In the genomic region with DNA sequence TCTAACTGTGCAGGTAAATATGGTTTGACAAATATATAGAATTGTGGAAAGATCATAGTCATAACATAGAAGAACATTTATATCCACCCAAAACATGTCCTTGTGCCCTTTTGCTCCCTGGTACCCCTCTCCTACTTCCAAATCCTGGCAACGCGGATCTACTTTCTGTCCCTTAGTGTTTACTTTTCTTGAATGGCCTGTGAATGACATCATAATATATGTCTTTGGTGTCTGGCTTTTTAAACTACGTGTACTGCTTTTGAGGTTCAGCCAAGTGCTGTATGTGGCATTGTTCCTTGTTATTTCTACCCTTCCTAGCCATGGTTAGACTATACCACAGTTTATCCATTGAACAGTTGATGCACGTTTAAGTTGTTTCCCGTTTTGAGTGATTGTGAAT, we compare ENCODE assay signal across 18 cellular contexts.
DNase-seq lines count a peak whose midpoint lies in the region.
"Had no signal": no experiment of that assay in that cellular context is flagged by ENCODE, and none has a peak within 500 bp of the region (broad histone marks: within the 10 kb centered on the region; RNA-seq: fewer than 3 reads in every experiment).

No MANE protein-coding gene starts in this region.

- peaks cover 7% of the 10 kb centered on the region for H3K36me3 Mint-ChIP-seq in activated naive CD8-positive, alpha-beta T cell treated with anti-CD3 and anti-CD28 coated beads for 36 hours

- no peak overlapping the region for H3K18ac ChIP-seq in mesendoderm (ENCODE audit: low read length)

- H3K27ac Mint-ChIP-seq in activated naive CD8-positive, alpha-beta T cell treated with anti-CD3 and anti-CD28 coated beads for 36 hours, result no peak overlapping the region
- H3K27ac Mint-ChIP-seq: HFFc6 had no signal

- peaks cover 7% of the 10 kb centered on the region for H3K4me1 ChIP-seq in mesendoderm (ENCODE audit: control insufficient read depth, low read depth, low read length)

- H3K4ac ChIP-seq in mesendoderm (ENCODE audit: low read depth, low read length), result no peak overlapping the region

- H3K27me3 ChIP-seq in mesendoderm (ENCODE audit: insufficient read depth, low read length, poor library complexity), result no peaks in the 10 kb centered on the region
- H3K27me3 ChIP-seq: BLaER1 treated with 17β-estradiol and CSF1 and Interleukin-3, amounts not matched to agents 10 nM and 100 nM; MG63 had no signal

- no peaks in the 10 kb centered on the region for H3K27me3 Mint-ChIP-seq in activated naive CD8-positive, alpha-beta T cell treated with anti-CD3 and anti-CD28 coated beads for 36 hours
- H3K27me3 Mint-ChIP-seq: CD8-positive, alpha-beta memory T cell had no signal

- H3K23ac ChIP-seq in mesendoderm (ENCODE audit: low read length), result no peak overlapping the region

- H2BK15ac ChIP-seq in mesendoderm (replicated peaks; ENCODE audit: low read depth), result no peak overlapping the region

- no peak overlapping the region for H3K27ac ChIP-seq in mesendoderm (ENCODE audit: low read depth, low read length)
- H3K27ac ChIP-seq: BLaER1 treated with 17β-estradiol and CSF1 and Interleukin-3, amounts not matched to agents 10 nM and 100 nM; PC-9 had no signal

- no peaks in the 10 kb centered on the region for H3K9me3 Mint-ChIP-seq in activated naive CD8-positive, alpha-beta T cell treated with anti-CD3 and anti-CD28 coated beads for 36 hours
- H3K9me3 Mint-ChIP-seq: CD8-positive, alpha-beta memory T cell; HFFc6 had no signal

- H2AK5ac ChIP-seq in mesendoderm (ENCODE audit: low read length), result no peak overlapping the region

- WGBS in mesendoderm (ENCODE audit: extremely low coverage, insufficient coverage, low lambda C conversion rate), result no CpG with 5 or more reads among the region's 5 CpGs

- no peak overlapping the region for H3K4me3 Mint-ChIP-seq in activated naive CD8-positive, alpha-beta T cell treated with anti-CD3 and anti-CD28 coated beads for 36 hours
- H3K4me3 Mint-ChIP-seq: CD8-positive, alpha-beta memory T cell; HFFc6 had no signal

- in situ Hi-C loops in G401 (cut with HindIII; ENCODE audit: low sequenced_read_pairs), result no loop called here

- H3K4me1 Mint-ChIP-seq in activated naive CD8-positive, alpha-beta T cell treated with anti-CD3 and anti-CD28 coated beads for 36 hours, result peaks cover 23% of the 10 kb centered on the region

- no peak overlapping the region for H2BK5ac ChIP-seq in mesendoderm (ENCODE audit: low read length)

- no peak overlapping the region for H3K9ac ChIP-seq in mesendoderm (ENCODE audit: low read length)
- H3K9ac ChIP-seq: BLaER1 treated with 17β-estradiol and CSF1 and Interleukin-3, amounts not matched to agents 10 nM and 100 nM had no signal

- no peaks in the 10 kb centered on the region for H3K79me2 ChIP-seq in mesendoderm (ENCODE audit: control insufficient read depth, insufficient read depth, low read length)

- H3K56ac ChIP-seq in mesendoderm (ENCODE audit: low read length), result no peak overlapping the region

- no peaks in the 10 kb centered on the region for H3K36me3 ChIP-seq in mesendoderm (ENCODE audit: control insufficient read depth, insufficient read depth, low read length)
- H3K36me3 ChIP-seq: MG63 had no signal

- no peaks in the 10 kb centered on the region for H3K79me1 ChIP-seq in mesendoderm (ENCODE audit: low read length)

- no peak overlapping the region for H3K4me2 ChIP-seq in mesendoderm (ENCODE audit: low read length)
- H3K4me2 ChIP-seq: BLaER1 treated with 17β-estradiol and CSF1 and Interleukin-3, amounts not matched to agents 10 nM and 100 nM; PC-9 had no signal

- H4K8ac ChIP-seq in mesendoderm (ENCODE audit: low read depth, low read length), result peak overlapping the region; percentile 39

- no peak overlapping the region for H2BK120ac ChIP-seq in mesendoderm (ENCODE audit: low read depth, low read length)

- DNase-seq in NCI-H510A treated with DMSO at 0.1 percent for 48 hours (lab: John Stamatoyannopoulos, UW) (peak; percentile 11), NCI-H510A (lab: John Stamatoyannopoulos, UW) (no peak), NCI-H1092 treated with DMSO at 0.1 percent for 48 hours (lab: John Stamatoyannopoulos, UW) (peak; percentile 60), SHP77 treated with DMSO at 0.1 percent for 48 hours (lab: John Stamatoyannopoulos, UW) (peak; percentile 75), mesendoderm (no peak), G401 (ENCODE audit: low spot score) (no peak)
- DNase-seq in activated naive CD8-positive, alpha-beta T cell treated with anti-CD3 and anti-CD28 coated beads for 36 hours, result no peak
- DNase-seq in activated effector memory CD4-positive, alpha-beta T cell treated with Interleukin-2 at 50 U/mL for 16 hours, result no peak
- DNase-seq: CD8-positive, alpha-beta memory T cell; EL; HFFc6; MG63; NCI-H1105; NCI-H1694 treated with DMSO at 0.1 percent for 48 hours; NCI-H526 treated with DMSO at 0.1 percent for 48 hours; PC-9; SW 1271 had no signal

- no peak overlapping the region for H3K4me3 ChIP-seq in mesendoderm (ENCODE audit: low read length)
- H3K4me3 ChIP-seq: BLaER1 treated with 17β-estradiol and CSF1 and Interleukin-3, amounts not matched to agents 10 nM and 100 nM; MG63; PC-9 had no signal

- no peak overlapping the region for H4K5ac ChIP-seq in mesendoderm (ENCODE audit: low read length)

Comparison
In these comparisons a context has a peak if more than half of its experiments do, and no peak if none do; other contexts are left out.
1. DNase-seq: peak in NCI-H510A treated with DMSO at 0.1 percent for 48 hours (single experiment), NCI-H1092 treated with DMSO at 0.1 percent for 48 hours (single experiment) and SHP77 treated with DMSO at 0.1 percent for 48 hours (single experiment); none in NCI-H510A (single experiment), mesendoderm (single experiment), activated naive CD8-positive, alpha-beta T cell treated with anti-CD3 and anti-CD28 coated beads for 36 hours (single experiment), G401 (single experiment) and activated effector memory CD4-positive, alpha-beta T cell treated with Interleukin-2 at 50 U/mL for 16 hours (single experiment).